Comparison of ENCODE assay signal across 15 cellular contexts in the genomic region with DNA sequence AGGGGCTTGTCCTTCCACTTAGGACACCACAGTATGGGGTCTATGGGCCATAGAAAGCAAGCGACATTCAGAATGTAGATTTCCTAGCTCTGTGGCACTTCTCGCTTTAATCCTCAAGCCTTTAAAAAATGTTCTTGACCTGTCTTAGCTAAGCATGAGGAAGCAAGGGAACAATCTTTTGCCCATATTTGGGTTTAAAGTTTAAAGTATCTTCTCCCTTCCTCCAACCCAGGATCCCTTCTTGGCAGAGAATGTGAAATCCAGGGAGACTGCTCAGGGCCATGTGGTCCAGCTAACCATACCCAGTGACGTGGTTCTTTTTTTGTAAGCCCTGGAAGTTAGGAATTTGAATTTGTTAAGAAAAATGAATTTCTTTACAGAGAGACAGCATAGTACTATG.
DNase-seq lines count a peak whose midpoint lies in the region; ATAC-seq and TF ChIP-seq lines count a peak whose summit lies in the region.
"Had no signal": no experiment of that assay in that cellular context is flagged by ENCODE, and none has a peak within 500 bp of the region (broad histone marks: within the 10 kb centered on the region; RNA-seq: fewer than 3 reads in every experiment).

No MANE protein-coding gene starts in this region.

- H3K4me1 ChIP-seq in mesendoderm (ENCODE audit: control insufficient read depth, low read depth, low read length): peaks cover 2% of the 10 kb centered on the region
- peaks cover 0 to 7% of the 10 kb centered on the region in 2 donors for H3K4me1 ChIP-seq in ascending aorta
- no peaks in the 10 kb centered on the region for H3K4me1 ChIP-seq in A673 (ENCODE audit: insufficient read depth, low read length, poor library complexity, severe bottlenecking)
- H3K4me1 ChIP-seq: Caco-2 had no signal

- H2BK120ac ChIP-seq in mesendoderm (ENCODE audit: low read depth, low read length): no peak overlapping the region

- no peak overlapping the region for H2BK5ac ChIP-seq in mesendoderm (ENCODE audit: low read length)

- no peaks in the 10 kb centered on the region for H3K27me3 ChIP-seq in AG04450 (ENCODE audit: control insufficient read depth, insufficient read depth, low read length)
- no peaks in the 10 kb centered on the region for H3K27me3 ChIP-seq in mesendoderm (ENCODE audit: insufficient read depth, low read length, poor library complexity)
- H3K27me3 ChIP-seq in ascending aorta: no peaks in the 10 kb centered on the region
- H3K27me3 ChIP-seq in A673 (replicated peaks; ENCODE audit: insufficient read depth, low read depth, low read length, poor library complexity): no peaks in the 10 kb centered on the region

- peak overlapping the region; percentile 79 for H3K27ac ChIP-seq in AG04450 (ENCODE audit: low read depth, low read length)
- H3K27ac ChIP-seq in mesendoderm (ENCODE audit: low read depth, low read length): no peak overlapping the region
- no peak overlapping the region for H3K27ac ChIP-seq in ascending aorta
- no peak overlapping the region for H3K27ac ChIP-seq in A673 (ENCODE audit: low read depth, low read length, poor library complexity, severe bottlenecking)
- H3K27ac ChIP-seq: WERI-Rb-1 had no signal

- H4K5ac ChIP-seq in mesendoderm (ENCODE audit: low read length): no peak overlapping the region

- H3K4me3 ChIP-seq in AG04450 (ENCODE audit: low read depth, low read length): no peak overlapping the region
- H3K4me3 ChIP-seq in choroid plexus epithelial cell (ENCODE audit: low read depth, low read length): no peak overlapping the region
- no peak overlapping the region for H3K4me3 ChIP-seq in mesendoderm (ENCODE audit: low read length)
- no peak overlapping the region for H3K4me3 ChIP-seq in ascending aorta
- no peak overlapping the region for H3K4me3 ChIP-seq in A673 (ENCODE audit: low read depth, low read length, poor library complexity, severe bottlenecking)

- TF ChIP-seq CTCF in AG04450 (IDR thresholded peaks at IDR 0.05; ENCODE audit: low read depth, low read length): no peak
- no peak for TF ChIP-seq CTCF in choroid plexus epithelial cell (conservative IDR thresholded peaks at IDR 0.05; ENCODE audit: low read depth, low read length)
- no peak for TF ChIP-seq CTCF in ascending aorta (IDR thresholded peaks at IDR 0.05)
- no peak for TF ChIP-seq CTCF in A673 (conservative IDR thresholded peaks at IDR 0.05; ENCODE audit: low read depth, low read length)

- DNase-seq in AG04450 (ENCODE audit: low read depth, low spot score) (peak; percentile 81), HT-29 (ENCODE audit: low spot score) (peak; percentile 1), choroid plexus epithelial cell (ENCODE audit: low read depth) (peak; percentile 78), mesendoderm (peak; percentile 73), ascending aorta (ENCODE audit: low spot score in 2 of 2) (no peak), GM19240 (ENCODE audit: insufficient read length, low spot score) (no peak), A673 (ENCODE audit: low spot score) (no peak)
- DNase-seq: activated effector memory CD4-positive, alpha-beta T cell treated with anti-CD3 and anti-CD28 coated beads, Interleukin-2, amount 50 U/mL, for 16 hours; Caco-2; GF-D8; NCI-H187; NCI-H510A treated with DMSO at 0.1 percent for 48 hours; OCI-M1; WERI-Rb-1 had no signal

- H3K9me3 ChIP-seq in AG04450 (ENCODE audit: control insufficient read depth, insufficient read depth, low read length) (no peaks in the 10 kb centered on the region), ascending aorta (no peaks in the 10 kb centered on the region), A673 (ENCODE audit: low read depth, low read length, poor library complexity, severe bottlenecking) (no peaks in the 10 kb centered on the region)
- H3K9me3 ChIP-seq: Caco-2 had no signal

- H3K79me2 ChIP-seq in mesendoderm (ENCODE audit: control insufficient read depth, insufficient read depth, low read length): no peaks in the 10 kb centered on the region

- WGBS in mesendoderm (ENCODE audit: extremely low coverage, insufficient coverage, low lambda C conversion rate): no CpG with 5 or more reads among the region's 3 CpGs

- no peak overlapping the region for H2BK15ac ChIP-seq in mesendoderm (replicated peaks; ENCODE audit: low read depth)

- H3K79me1 ChIP-seq in mesendoderm (ENCODE audit: low read length): no peaks in the 10 kb centered on the region

- intact Hi-C loops in ascending aorta (cut with DNase I) (no loop called here), A673 (cut with micrococcal nuclease; ENCODE audit: unreplicated experiment) (no loop called here)

- BruUV-seq in A673 (replicated peaks; lab: Mats Ljungman, UMichigan): no TSS peak

- POLR2A ChIA-PET in AG04450 (lab: Yijun Ruan, JAX): interaction anchor here (1.1 kb wide), 1 partner anchor 129 kb away, joined by 3 read pairs; no protein-coding TSS in a partner anchor
- POLR2A ChIA-PET in A673 (lab: Charles Lee; ENCODE audit: low non-redundant PET): no interaction called here

- no peak overlapping the region for H3K9ac ChIP-seq in mesendoderm (ENCODE audit: low read length)

- peak overlapping the region; percentile 41 for H3K18ac ChIP-seq in mesendoderm (ENCODE audit: low read length)

- no peak overlapping the region for H2AK5ac ChIP-seq in mesendoderm (ENCODE audit: low read length)

- H3K4me2 ChIP-seq in mesendoderm (ENCODE audit: low read length): no peak overlapping the region

- no peak for ATAC-seq in GM21367 (IDR thresholded peaks at IDR 0.05; ENCODE audit: unreplicated experiment)

- no peak overlapping the region for H3K23ac ChIP-seq in mesendoderm (ENCODE audit: low read length)

- H4K8ac ChIP-seq in mesendoderm (ENCODE audit: low read depth, low read length): no peak overlapping the region

- no peak overlapping the region for H3K56ac ChIP-seq in mesendoderm (ENCODE audit: low read length)

- H3K4ac ChIP-seq in mesendoderm (ENCODE audit: low read depth, low read length): peak overlapping the region; percentile 70

- no peaks in the 10 kb centered on the region for H3K36me3 ChIP-seq in mesendoderm (ENCODE audit: control insufficient read depth, insufficient read depth, low read length)
- H3K36me3 ChIP-seq in ascending aorta: no peaks in the 10 kb centered on the region
- no peaks in the 10 kb centered on the region for H3K36me3 ChIP-seq in A673 (ENCODE audit: insufficient read depth, low read length, poor library complexity, severe bottlenecking)
- H3K36me3 ChIP-seq: WERI-Rb-1 had no signal

- CTCF ChIA-PET in AG04450 (lab: Charles Lee): interaction anchor here (1.0 kb wide), 1 partner anchor 12 kb away, joined by 3 read pairs; no protein-coding TSS in a partner anchor
- CTCF ChIA-PET in A673 (lab: Charles Lee): no interaction called here

Comparison
In these comparisons a context has a peak if more than half of its experiments do, and no peak if none do; other contexts are left out.
1. DNase-seq: peak in AG04450 (single experiment), HT-29 (single experiment), choroid plexus epithelial cell (single experiment) and mesendoderm (single experiment); none in ascending aorta (0 of 2), GM19240 (single experiment) and A673 (single experiment).